8 cellular contexts compared by ENCODE assay signal in the genomic region with DNA sequence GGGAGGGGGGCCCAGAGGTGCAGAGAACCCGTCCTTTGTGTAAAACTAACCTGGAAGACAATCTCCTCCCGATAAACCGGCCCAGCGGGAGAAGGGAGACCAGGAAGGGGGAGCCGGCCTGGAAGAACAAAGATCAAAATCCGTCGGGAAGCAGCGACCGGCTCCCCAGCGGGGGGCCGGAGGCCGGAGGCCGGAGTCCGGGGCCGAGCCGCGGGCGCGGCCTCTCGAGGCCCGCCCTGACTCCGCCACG. TPM values are rescaled to one million over a fixed set of nuclear protein-coding genes. Genes with fewer than 3 reads are reported as not detected.
DNase-seq lines count a peak whose midpoint lies in the region; ATAC-seq and TF ChIP-seq lines count a peak whose summit lies in the region.

No MANE protein-coding gene starts in this region.

- H3K36me3 Mint-ChIP-seq in activated CD8-positive, alpha-beta T cell treated with anti-CD3 and anti-CD28 coated beads, Interleukin-2, amount 10 ng/mL, durations not matched to agents 7 days and 5 days (ENCODE audit: low read depth), result peaks cover 3% of the 10 kb centered on the region
- H3K36me3 Mint-ChIP-seq in stimulated activated memory B cell treated with anti-CD40 and anti-IgM and Interleukin-4, amounts not matched to agents 10 μg/mL and 1 μg/mL and 100 μg/mL, for 72 hours, result no peaks in the 10 kb centered on the region

- CTCF ChIA-PET in activated CD8-positive, alpha-beta T cell treated with anti-CD3 and anti-CD28 coated beads, Interleukin-2, amount 10 ng/mL, durations not matched to agents 7 days and 5 days (lab: Charles Lee), result no interaction called here

- peaks cover 21% of the 10 kb centered on the region for H3K4me1 Mint-ChIP-seq in activated CD8-positive, alpha-beta T cell treated with anti-CD3 and anti-CD28 coated beads, Interleukin-2, amount 10 ng/mL, durations not matched to agents 7 days and 5 days (ENCODE audit: low read depth)
- peaks cover 14% of the 10 kb centered on the region for H3K4me1 Mint-ChIP-seq in stimulated activated memory B cell treated with anti-CD40 and anti-IgM and Interleukin-4, amounts not matched to agents 10 μg/mL and 1 μg/mL and 100 μg/mL, for 72 hours

- H3K4me1 ChIP-seq in iPS-15b (ENCODE audit: control insufficient read depth, insufficient read depth, low read length) (peaks cover 3% of the 10 kb centered on the region), adrenal gland (replicated peaks in 1 of 2) (no peaks in the 10 kb centered on the region)

- H3K4me3 ChIP-seq in iPS-15b (ENCODE audit: low read depth, low read length), result peak overlapping the region; percentile 96
- peak overlapping the region in 2 of 4 donors; percentile 41 to 82 for H3K4me3 ChIP-seq in adrenal gland

- H3K4me3 Mint-ChIP-seq in activated CD8-positive, alpha-beta T cell treated with anti-CD3 and anti-CD28 coated beads, Interleukin-2, amount 10 ng/mL, durations not matched to agents 7 days and 5 days, result peak overlapping the region; percentile 91
- H3K4me3 Mint-ChIP-seq in stimulated activated memory B cell treated with anti-CD40 and anti-IgM and Interleukin-4, amounts not matched to agents 10 μg/mL and 1 μg/mL and 100 μg/mL, for 72 hours, result peak overlapping the region; percentile 85

- DNase-seq in DMS 273 (lab: John Stamatoyannopoulos, UW; ENCODE audit: unreplicated experiment) (peak; percentile 68), DMS 273 treated with DMSO at 0.1 percent for 48 hours (lab: John Stamatoyannopoulos, UW) (no peak), adrenal gland (no peak)
- no peak for DNase-seq in activated CD8-positive, alpha-beta T cell treated with anti-CD3 and anti-CD28 coated beads, Interleukin-2, amount 10 ng/mL, durations not matched to agents 7 days and 5 days
- DNase-seq in stimulated activated CD4-positive, alpha-beta T cell treated with anti-CD3 and anti-CD28 coated beads, Interleukin-2, amount 100 ng/mL, for 24 hours, result no peak

- 0 to 62% (median 15%) methylated on average over 2 to 23 of the region's 23 CpGs for WGBS in adrenal gland, 4 donors

- H3K27ac Mint-ChIP-seq in activated CD8-positive, alpha-beta T cell treated with anti-CD3 and anti-CD28 coated beads, Interleukin-2, amount 10 ng/mL, durations not matched to agents 7 days and 5 days, result peak overlapping the region; percentile 74
- peak overlapping the region; percentile 87 for H3K27ac Mint-ChIP-seq in stimulated activated memory B cell treated with anti-CD40 and anti-IgM and Interleukin-4, amounts not matched to agents 10 μg/mL and 1 μg/mL and 100 μg/mL, for 72 hours

- H3K27ac ChIP-seq in adrenal gland, result peak overlapping the region in 2 of 5 donors; percentile 71 to 81

- H3K9me3 Mint-ChIP-seq in activated CD8-positive, alpha-beta T cell treated with anti-CD3 and anti-CD28 coated beads, Interleukin-2, amount 10 ng/mL, durations not matched to agents 7 days and 5 days (ENCODE audit: insufficient read depth), result no peaks in the 10 kb centered on the region
- no peaks in the 10 kb centered on the region for H3K9me3 Mint-ChIP-seq in stimulated activated memory B cell treated with anti-CD40 and anti-IgM and Interleukin-4, amounts not matched to agents 10 μg/mL and 1 μg/mL and 100 μg/mL, for 72 hours

- POLR2A ChIA-PET in activated CD8-positive, alpha-beta T cell treated with anti-CD3 and anti-CD28 coated beads, Interleukin-2, amount 10 ng/mL, durations not matched to agents 7 days and 5 days (lab: Charles Lee), result no interaction called here

- intact Hi-C loops in adrenal gland (cut with DNase I), result no loop called here

- no peak for TF ChIP-seq CTCF in adrenal gland (IDR thresholded peaks at IDR 0.05)

- ATAC-seq in activated CD8-positive, alpha-beta T cell treated with anti-CD3 and anti-CD28 coated beads, Interleukin-2, amount 10 ng/mL, durations not matched to agents 7 days and 5 days, result no peak
- ATAC-seq in stimulated activated memory B cell treated with anti-CD40 and anti-IgM and Interleukin-4, amounts not matched to agents 10 μg/mL and 1 μg/mL and 100 μg/mL, for 72 hours, result no peak
- ATAC-seq in GM19328 (IDR thresholded peaks at IDR 0.05; ENCODE audit: unreplicated experiment), result no peak

- H3K27me3 Mint-ChIP-seq in activated CD8-positive, alpha-beta T cell treated with anti-CD3 and anti-CD28 coated beads, Interleukin-2, amount 10 ng/mL, durations not matched to agents 7 days and 5 days (ENCODE audit: low read depth), result no peaks in the 10 kb centered on the region
- H3K27me3 Mint-ChIP-seq in stimulated activated memory B cell treated with anti-CD40 and anti-IgM and Interleukin-4, amounts not matched to agents 10 μg/mL and 1 μg/mL and 100 μg/mL, for 72 hours, result no peaks in the 10 kb centered on the region

- TF ChIP-seq POLR2A in adrenal gland (IDR thresholded peaks at IDR 0.05), result no peak

- H3K36me3 ChIP-seq in iPS-15b (ENCODE audit: control insufficient read depth, insufficient read depth, low read length) (peaks cover 8% of the 10 kb centered on the region), adrenal gland (replicated peaks in 1 of 2) (no peaks in the 10 kb centered on the region)

- peaks cover 2% of the 10 kb centered on the region for H3K27me3 ChIP-seq in iPS-15b (ENCODE audit: control insufficient read depth, insufficient read depth, low read length)
- H3K27me3 ChIP-seq in adrenal gland, result no peaks in the 10 kb centered on the region

- H3K9me3 ChIP-seq in iPS-15b (ENCODE audit: control insufficient read depth, insufficient read depth, low read length) (no peaks in the 10 kb centered on the region), adrenal gland (replicated peaks in 1 of 3) (no peaks in the 10 kb centered on the region)

- peak overlapping the region; percentile 73 for H3K9ac ChIP-seq in iPS-15b (ENCODE audit: low read depth, low read length)

RNA-seq across cellular contexts. Expression of a gene that starts 0.6 kb away (rescaled TPM):
- total RNA-seq in activated CD8-positive, alpha-beta T cell treated with anti-CD3 and anti-CD28 coated beads, Interleukin-2, amount 10 ng/mL, durations not matched to agents 7 days and 5 days, result 1 to 10 TPM; 4.7 to 5.4 TPM
- total RNA-seq in adrenal gland, result 10 to 100 TPM; 20.7 to 75.7 (median 26.4) TPM
- polyA plus RNA-seq in adrenal gland, result 10 to 100 TPM in 1 of 3 donors, 1 to 10 TPM in 2; 4.3 to 33.3 (median 7.2) TPM
